Comparison of ENCODE assay signal across 12 cellular contexts in genomic region chr12:49133590-49133989, GRCh38. TPM values are rescaled to one million over a fixed set of nuclear protein-coding genes. Genes with fewer than 3 reads are reported as not detected.
DNase-seq lines count a peak whose midpoint lies in the region; ATAC-seq and TF ChIP-seq lines count a peak whose summit lies in the region.
"Had no signal": no experiment of that assay in that cellular context is flagged by ENCODE, and none has a peak within 500 bp of the region (broad histone marks: within the 10 kb centered on the region; RNA-seq: fewer than 3 reads in every experiment).

No MANE protein-coding gene starts in this region.

- intact Hi-C loops in ascending aorta (cut with DNase I) = loop anchor here (5.0 kb wide), 1 partner anchor 609 kb away; the partner anchor contains the start of gene TMBIM6

- peaks cover 3% of the 10 kb centered on the region for H3K27me3 Mint-ChIP-seq in nephron progenitor cell (ENCODE audit: low read depth, poor library complexity)

- peaks cover 20 to 26% (median 24%) of the 10 kb centered on the region in 11 experiments for H4K20me1 ChIP-seq in BLaER1 treated with 17β-estradiol and CSF1 and Interleukin-3, amounts not matched to agents 10 nM and 100 nM

- peak overlapping the region in 8 of 11 experiments; percentile 12 to 99 (median 36); a peak in 14 of 22 replicates for H3K27ac ChIP-seq in BLaER1 treated with 17β-estradiol and CSF1 and Interleukin-3, amounts not matched to agents 10 nM and 100 nM
- peak overlapping the region; percentile 74 to 100 for H3K27ac ChIP-seq in ascending aorta

- peaks cover 38 to 47% (median 42%) of the 10 kb centered on the region in 10 experiments for H3K4me1 ChIP-seq in BLaER1 treated with 17β-estradiol and CSF1 and Interleukin-3, amounts not matched to agents 10 nM and 100 nM
- peaks cover 14 to 23% of the 10 kb centered on the region in 2 donors for H3K4me1 ChIP-seq in ascending aorta

- peaks cover 50% of the 10 kb centered on the region for H3K4me1 Mint-ChIP-seq in nephron progenitor cell

- H3K4me3 ChIP-seq in BLaER1 treated with 17β-estradiol and CSF1 and Interleukin-3, amounts not matched to agents 10 nM and 100 nM = peak overlapping the region in 2 of 10 experiments; percentile 77 to 95; a peak in 2 of 20 replicates
- H3K4me3 ChIP-seq in MG63 (peak overlapping the region; percentile 100), ascending aorta (peak overlapping the region in 1 of 2 donors; percentile 92)

- peak overlapping the region; percentile 83 to 100 (median 92) for H3K4me2 ChIP-seq in BLaER1 treated with 17β-estradiol and CSF1 and Interleukin-3, amounts not matched to agents 10 nM and 100 nM

- no peaks in the 10 kb centered on the region for H3K9me3 ChIP-seq in BLaER1 treated with 17β-estradiol and CSF1 and Interleukin-3, amounts not matched to agents 10 nM and 100 nM (replicated peaks in 1 of 11)
- H3K9me3 ChIP-seq in MG63 (peaks cover 2% of the 10 kb centered on the region; the same call in 1 of the 2 replicates), ascending aorta (no peaks in the 10 kb centered on the region)

- TF ChIP-seq CTCF in ascending aorta (IDR thresholded peaks at IDR 0.05) (no peak), nephron progenitor cell (IDR thresholded peaks at IDR 0.05) (no peak)

- H3K27ac Mint-ChIP-seq in nephron progenitor cell = no peak overlapping the region

- H3K27me3 ChIP-seq in BLaER1 treated with 17β-estradiol and CSF1 and Interleukin-3, amounts not matched to agents 10 nM and 100 nM = no peaks in the 10 kb centered on the region
- H3K27me3 ChIP-seq in MG63 (no peaks in the 10 kb centered on the region), ascending aorta (no peaks in the 10 kb centered on the region)

- peaks cover 15 to 28% (median 20%) of the 10 kb centered on the region in 11 experiments for H3K36me3 ChIP-seq in BLaER1 treated with 17β-estradiol and CSF1 and Interleukin-3, amounts not matched to agents 10 nM and 100 nM
- H3K36me3 ChIP-seq in MG63 (peaks cover 26% of the 10 kb centered on the region), ascending aorta (peaks cover 12 to 14% of the 10 kb centered on the region in 2 donors)

- ATAC-seq in HG03097 (IDR thresholded peaks at IDR 0.05; ENCODE audit: low FRiP score, unreplicated experiment) (no peak), GM18907 (IDR thresholded peaks at IDR 0.05; ENCODE audit: unreplicated experiment) (no peak)

- H3K36me3 Mint-ChIP-seq in nephron progenitor cell (ENCODE audit: low read depth) = peaks cover 16% of the 10 kb centered on the region

- DNase-seq in MG63 = no peak
- no peak for DNase-seq in ascending aorta (ENCODE audit: low spot score in 2 of 2)
- DNase-seq in nephron progenitor cell = no peak
- DNase-seq in DMS53 (lab: John Stamatoyannopoulos, UW) = no peak
- no peak for DNase-seq in SIG-M5 (lab: John Stamatoyannopoulos, UW)
- DNase-seq: activated CD4-positive, alpha-beta T cell treated with anti-CD3 and anti-CD28 coated beads for 4 hours; activated gamma-delta T cell; IMR-90 had no signal

- peak overlapping the region; percentile 80 for H3K4me3 Mint-ChIP-seq in nephron progenitor cell
- H3K4me3 Mint-ChIP-seq: CD14-positive monocyte had no signal

- H3K9ac ChIP-seq in BLaER1 treated with 17β-estradiol and CSF1 and Interleukin-3, amounts not matched to agents 10 nM and 100 nM = peak overlapping the region in 7 of 11 experiments; percentile 55 to 100 (median 99); a peak in 10 of 22 replicates

- H3K9me3 Mint-ChIP-seq in nephron progenitor cell = no peaks in the 10 kb centered on the region

RNA-seq across cellular contexts. Expression of gene TUBA1B, which starts 2.4 kb away (rescaled TPM):
- 2,940 and 4,183 TPM in 2 replicates for total RNA-seq in MG63 (2014; rRNA removed; shearing (Covaris generic); ENCODE audit: low replicate concordance)
- total RNA-seq in ascending aorta = 1,333 TPM

RNA-seq across cellular contexts. Expression of gene LMBR1L, which starts 22.9 kb away (rescaled TPM):
- total RNA-seq in MG63 (2014; rRNA removed; shearing (Covaris generic); ENCODE audit: low replicate concordance) = 20.5 and 28.4 TPM in 2 replicates
- 74.2 TPM for total RNA-seq in ascending aorta

RNA-seq across cellular contexts. Expression of gene DHH, which starts 39.0 kb away (rescaled TPM):
- not detected in 2 replicates for total RNA-seq in MG63 (2014; rRNA removed; shearing (Covaris generic); ENCODE audit: low replicate concordance)
- total RNA-seq in ascending aorta = 31.5 TPM

RNA-seq across cellular contexts. Expression of gene TUBA1A, which starts 55.3 kb away (rescaled TPM):
- 361 and 621 TPM in 2 replicates for total RNA-seq in MG63 (2014; rRNA removed; shearing (Covaris generic); ENCODE audit: low replicate concordance)
- 214 TPM for total RNA-seq in ascending aorta

Comparison
In these comparisons a context has a peak if more than half of its experiments do, and no peak if none do; other contexts are left out.
1. RNA of gene DHH, which starts 39.0 kb away (total RNA-seq): 31.5 TPM in ascending aorta (single experiment); not detected in MG63; every median in the first group is over 10 times any median in the second.